Comparison of ENCODE assay signal across 8 cellular contexts in the genomic region with DNA sequence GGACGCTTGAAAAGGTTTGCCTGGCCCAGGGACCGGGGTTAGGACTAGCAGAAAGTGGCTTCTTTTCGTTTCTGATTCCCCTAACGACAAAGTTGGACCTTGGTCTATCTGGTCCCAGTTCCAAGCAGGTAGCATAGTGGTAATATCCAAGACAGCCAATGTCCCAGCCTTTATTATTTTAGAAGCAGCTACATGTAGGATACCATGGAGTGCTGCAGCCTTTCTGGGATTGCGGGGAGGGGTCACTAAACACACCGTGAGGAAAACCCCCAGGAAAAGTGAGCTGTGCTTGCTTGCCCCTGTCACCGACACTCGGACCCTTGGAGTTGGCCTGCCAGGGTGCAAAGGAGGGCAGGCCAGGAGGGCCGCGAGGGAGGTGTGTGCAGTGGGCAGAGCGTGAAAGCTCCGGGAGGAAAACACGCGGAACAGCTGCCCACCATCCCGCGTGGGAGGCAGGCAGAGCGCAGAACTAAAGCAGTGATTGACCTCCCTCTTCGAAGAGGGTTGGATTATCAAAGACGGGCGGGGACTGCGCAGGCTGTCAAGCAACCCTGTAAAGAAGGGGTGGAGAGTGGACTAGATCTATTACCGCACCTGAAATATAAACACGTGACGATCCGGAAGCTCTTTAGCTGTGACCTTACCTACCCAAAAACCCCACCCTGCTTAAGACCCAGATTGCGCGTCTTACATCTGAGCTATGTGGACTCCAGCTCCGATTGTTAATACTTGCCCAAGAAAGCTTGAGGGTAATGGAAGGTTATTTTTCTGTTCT. TPM values are rescaled to one million over a fixed set of nuclear protein-coding genes. Genes with fewer than 3 reads are reported as not detected.
A peak's percentile ranks its signal among the peaks of the same experiment; 100 is the strongest.
DNase-seq lines count a peak whose midpoint lies in the region; ATAC-seq and TF ChIP-seq lines count a peak whose summit lies in the region.

No MANE protein-coding gene starts in this region.

- peak overlapping the region; percentile 87 for H3K4me3 Mint-ChIP-seq in activated naive CD4-positive, alpha-beta T cell treated with anti-CD3 and anti-CD28 coated beads for 36 hours

- peaks cover 8% of the 10 kb centered on the region for H3K9me3 Mint-ChIP-seq in activated naive CD4-positive, alpha-beta T cell treated with anti-CD3 and anti-CD28 coated beads for 36 hours

- H2AFZ ChIP-seq in PC-3 (ENCODE audit: low read length), result peak overlapping the region; percentile 60

- H3K27ac ChIP-seq in PC-3 (ENCODE audit: low read length) (peak overlapping the region; percentile 87), ovary (peak overlapping the region; percentile 95 to 99)

- H3K27me3 ChIP-seq in PC-3 (ENCODE audit: low read length), result no peaks in the 10 kb centered on the region
- no peaks in the 10 kb centered on the region for H3K27me3 ChIP-seq in ovary

- peak overlapping the region; percentile 31 for H3K27ac Mint-ChIP-seq in activated naive CD4-positive, alpha-beta T cell treated with anti-CD3 and anti-CD28 coated beads for 36 hours

- BruUV-seq in PC-3 (replicated peaks; lab: Mats Ljungman, UMichigan), result no TSS peak

- H3K9me3 ChIP-seq in PC-3 (ENCODE audit: low read length) (no peaks in the 10 kb centered on the region), ovary (no peaks in the 10 kb centered on the region)

- no peaks in the 10 kb centered on the region for H3K9me2 ChIP-seq in PC-3 (replicated peaks; ENCODE audit: low read length)

- H3K4me1 ChIP-seq in PC-3 (ENCODE audit: insufficient read depth, low read length), result peaks cover 52% of the 10 kb centered on the region
- H3K4me1 ChIP-seq in ovary (ENCODE audit: insufficient read depth), result peaks cover 8% of the 10 kb centered on the region

- H4K20me1 ChIP-seq in PC-3 (ENCODE audit: low read length), result peaks cover 36% of the 10 kb centered on the region

- peak overlapping the region; percentile 92 for H3K4me3 ChIP-seq in PC-3 (ENCODE audit: low read length)
- H3K4me3 ChIP-seq in ovary, result peak overlapping the region; percentile 90

- ATAC-seq in HG03378 (IDR thresholded peaks at IDR 0.05; ENCODE audit: unreplicated experiment) (peak; percentile 41), PC-3 (peak; percentile 39)

- no peaks in the 10 kb centered on the region for H3F3A ChIP-seq in PC-3 (ENCODE audit: low read length, unreplicated experiment)

- TF ChIP-seq EP300 in ovary (IDR thresholded peaks at IDR 0.05), result no peak

- H3K4me1 Mint-ChIP-seq in activated naive CD4-positive, alpha-beta T cell treated with anti-CD3 and anti-CD28 coated beads for 36 hours (ENCODE audit: low read depth), result peaks cover 57% of the 10 kb centered on the region

- peak overlapping the region; percentile 94 for H3K9ac ChIP-seq in PC-3 (ENCODE audit: low read length)

- intact Hi-C loops in PC-3 (cut with micrococcal nuclease), result loop anchor here (1.0 to 10.0 kb wide), 5 partner anchors 50 to 207 kb away; no protein-coding TSS in a partner anchor
- intact Hi-C loops in activated naive CD4-positive, alpha-beta T cell treated with anti-CD3 and anti-CD28 coated beads for 36 hours (cut with micrococcal nuclease), result loop anchor here (1.0 to 10.0 kb wide), 9 partner anchors 55 to 1063 kb away; partner anchors contain the start of genes ATL2, SRSF7 and THUMPD2
- intact Hi-C loops in ovary (cut with DNase I), result loop anchor here in 3 of 4 donors (5.0 to 10.0 kb wide), 4 partner anchors 53 to 77 kb away; no protein-coding TSS in a partner anchor

- TF ChIP-seq POLR2A in ovary (IDR thresholded peaks at IDR 0.05), result no peak

- WGBS in ovary, 3 donors, result 1% methylated on average over 28 of the region's 28 CpGs

- CTCF ChIA-PET in PC-3 (lab: Charles Lee), result interaction anchor here (0.6 to 0.7 kb wide), 2 partner anchors 14 to 113 kb away, joined by 3 read pairs; no protein-coding TSS in a partner anchor
- CTCF ChIA-PET in activated naive CD4-positive, alpha-beta T cell treated with anti-CD3 and anti-CD28 coated beads for 36 hours (lab: Charles Lee), result interaction anchor here (0.6 to 1.8 kb wide), 4 partner anchors 58 to 292 kb away, joined by 3 to 9 read pairs (median 4); no protein-coding TSS in a partner anchor

- H3K79me2 ChIP-seq in PC-3 (ENCODE audit: low read length), result peaks cover 76% of the 10 kb centered on the region

- TF ChIP-seq CTCF in PC-3 (conservative IDR thresholded peaks at IDR 0.05; ENCODE audit: low read depth, low read length) (no peak), ovary (IDR thresholded peaks at IDR 0.05) (no peak)

- DNase-seq in CD1c-positive myeloid dendritic cell (ENCODE audit: extremely low spot score) (peak; percentile 66), GM19240 (ENCODE audit: insufficient read length, low spot score) (peak; percentile 15), PC-3 (peak; percentile 66), glomerular visceral epithelial cell (ENCODE audit: extremely low spot score) (peak; percentile 38), ovary (peak; percentile 35 to 63 (median 48)), GDM1 (lab: John Stamatoyannopoulos, UW) (no peak)
- peak; percentile 66 for DNase-seq in activated naive CD4-positive, alpha-beta T cell treated with anti-CD3 and anti-CD28 coated beads for 36 hours

- no peaks in the 10 kb centered on the region for H3K27me3 Mint-ChIP-seq in activated naive CD4-positive, alpha-beta T cell treated with anti-CD3 and anti-CD28 coated beads for 36 hours (ENCODE audit: low read depth)

- H3K36me3 Mint-ChIP-seq in activated naive CD4-positive, alpha-beta T cell treated with anti-CD3 and anti-CD28 coated beads for 36 hours (ENCODE audit: low read depth), result peaks cover 8% of the 10 kb centered on the region

- POLR2A ChIA-PET in PC-3 (lab: Charles Lee; ENCODE audit: unreplicated experiment), result interaction anchor here (0.6 to 1.3 kb wide), 5 partner anchors 54 to 280 kb away, joined by 3 to 13 read pairs (median 4); no protein-coding TSS in a partner anchor

- no peaks in the 10 kb centered on the region for H3K36me3 ChIP-seq in PC-3 (ENCODE audit: low read depth, low read length)
- H3K36me3 ChIP-seq in ovary, result no peaks in the 10 kb centered on the region

- peak overlapping the region; percentile 97 for H3K4me2 ChIP-seq in PC-3 (ENCODE audit: low read length)

RNA-seq across cellular contexts. Expression of gene MAP4K3, which starts 0.6 kb away (rescaled TPM):
- total RNA-seq in PC-3 (2014; rRNA removed), result 81.1 and 97.4 TPM in 2 replicates
- 10 to 100 TPM; 10.6 to 12.0 TPM for total RNA-seq in activated naive CD4-positive, alpha-beta T cell treated with anti-CD3 and anti-CD28 coated beads for 36 hours
- total RNA-seq in ovary, result 10 to 100 TPM; 42.0 to 96.4 (median 55.0) TPM
- polyA plus RNA-seq in ovary, result 10 to 100 TPM; 20.6 to 25.4 TPM
